Comparison of ENCODE assay signal across 8 cellular contexts in genomic region chr17:81345211-81346089, GRCh38. TPM values are rescaled to one million over a fixed set of nuclear protein-coding genes. Genes with fewer than 3 reads are reported as not detected.
DNase-seq lines count a peak whose midpoint lies in the region; ATAC-seq and TF ChIP-seq lines count a peak whose summit lies in the region.

No MANE protein-coding gene starts in this region.

- DNase-seq in COLO829 (ENCODE audit: low spot score) (peak; percentile 49), NOMO-1 (lab: John Stamatoyannopoulos, UW; ENCODE audit: unreplicated experiment in 2 of 2) (peak; percentile 79 to 83), fibroblast of the conjunctiva (ENCODE audit: low read depth) (peak; percentile 80), nephron progenitor cell (peak; percentile 75), tibial nerve (ENCODE audit: low spot score in 2 of 2) (peak; percentile 66 to 75)
- DNase-seq in activated effector memory CD4-positive, alpha-beta T cell treated with Interleukin-2 at 50 U/mL for 16 hours = peak; percentile 12

- peak overlapping the region; percentile 75 to 88 (median 83) for H3K4me3 ChIP-seq in tibial nerve

- no peaks in the 10 kb centered on the region for H3K27me3 ChIP-seq in tibial nerve

- H3K27ac ChIP-seq in tibial nerve = peak overlapping the region; percentile 94 to 99 (median 96)

- ATAC-seq in GM19395 (IDR thresholded peaks at IDR 0.05; ENCODE audit: unreplicated experiment) (peak; percentile 53), HG03520 (IDR thresholded peaks at IDR 0.05; ENCODE audit: unreplicated experiment) (peak; percentile 35)

- peaks cover 0 to 36% (median 18%) of the 10 kb centered on the region in 4 donors for H3K4me1 ChIP-seq in tibial nerve

- peak; percentile 49 to 77 for TF ChIP-seq POLR2A in tibial nerve (IDR thresholded peaks at IDR 0.05)

- no peaks in the 10 kb centered on the region for H3K9me3 Mint-ChIP-seq in nephron progenitor cell

- peaks cover 8% of the 10 kb centered on the region for H3K36me3 Mint-ChIP-seq in nephron progenitor cell (ENCODE audit: low read depth)

- peak overlapping the region; percentile 69 for H3K27ac Mint-ChIP-seq in nephron progenitor cell

- H3K9me3 ChIP-seq in tibial nerve = no peaks in the 10 kb centered on the region

- peaks cover 45% of the 10 kb centered on the region for H3K4me1 Mint-ChIP-seq in nephron progenitor cell

- TF ChIP-seq EP300 in tibial nerve (IDR thresholded peaks at IDR 0.05) = peak in 1 of 2 donors; percentile 79

- H3K36me3 ChIP-seq in tibial nerve = no peaks in the 10 kb centered on the region

- peak overlapping the region; percentile 96 for H3K4me3 Mint-ChIP-seq in nephron progenitor cell

- TF ChIP-seq CTCF in nephron progenitor cell (IDR thresholded peaks at IDR 0.05) = peak; percentile 5
- peak in 3 of 5 experiments; percentile 25 to 76 (median 74) for TF ChIP-seq CTCF in tibial nerve (IDR thresholded peaks at IDR 0.05)

- H3K27me3 Mint-ChIP-seq in nephron progenitor cell (ENCODE audit: low read depth, poor library complexity) = peaks cover 2% of the 10 kb centered on the region

- 0 to 1% methylated on average over 27 to 70 of the region's 96 CpGs for WGBS in tibial nerve, 2 donors

RNA-seq across cellular contexts. Expression of gene BAHCC1, which starts 49.8 kb away (rescaled TPM):
- total RNA-seq in tibial nerve = 10 to 100 TPM; 15.1 to 38.7 (median 27.4) TPM

RNA-seq across cellular contexts. Expression of gene SLC38A10, which starts 50.3 kb away (rescaled TPM):
- total RNA-seq in tibial nerve = 100 to 1,000 TPM in 2 of 4 donors, 10 to 100 TPM in 2; 80.0 to 149 (median 123) TPM

Comparison
In these comparisons a context has a peak if more than half of its experiments do, and no peak if none do; other contexts are left out.
1. Peak in every context shown above with its lines: DNase-seq, ATAC-seq, H3K4me3 ChIP-seq and H3K27ac ChIP-seq.
2. DNase-seq: peak in every context shown above with its lines; median percentile 81 in NOMO-1; 80 in fibroblast of the conjunctiva; 75 in nephron progenitor cell; 70 in tibial nerve; 49 in COLO829; 12 in activated effector memory CD4-positive, alpha-beta T cell treated with Interleukin-2 at 50 U/mL for 16 hours.